Comparison of ENCODE assay signal across 16 cellular contexts in the genomic region with DNA sequence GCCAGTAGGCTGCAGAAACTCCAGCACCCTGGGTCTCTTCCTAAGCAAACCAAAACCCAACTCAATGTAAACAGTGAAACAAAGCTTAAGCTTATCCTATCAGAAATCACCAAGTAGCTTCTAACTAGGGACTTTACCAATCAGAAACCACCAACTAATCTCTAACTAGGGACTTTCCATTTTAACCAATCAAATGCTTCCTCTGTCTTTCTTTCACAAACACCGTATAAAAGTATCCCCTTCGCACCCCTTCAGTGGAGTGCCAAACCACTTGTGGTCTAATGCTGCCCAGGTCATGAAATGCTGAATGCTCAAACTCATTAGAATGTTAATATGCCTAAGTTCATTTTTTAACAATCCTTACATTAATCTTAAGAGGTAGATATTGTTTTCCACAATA.
DNase-seq lines count a peak whose midpoint lies in the region; ATAC-seq lines count a peak whose summit lies in the region.
"Had no signal": no experiment of that assay in that cellular context is flagged by ENCODE, and none has a peak within 500 bp of the region (broad histone marks: within the 10 kb centered on the region; RNA-seq: fewer than 3 reads in every experiment).

No MANE protein-coding gene starts in this region.

- POLR2A ChIA-PET in activated CD4-positive, alpha-beta memory T cell treated with anti-CD3 and anti-CD28 coated beads, Interleukin-2, amount 10 ng/mL, durations not matched to agents 7 days and 5 days (lab: Charles Lee) = interaction anchor here (1.0 kb wide), 1 partner anchor 251 kb away, joined by 3 read pairs; the partner anchor contains the start of gene DUSP10

- no peaks in the 10 kb centered on the region for H3K36me3 Mint-ChIP-seq in activated naive CD8-positive, alpha-beta T cell treated with anti-CD3 and anti-CD28 coated beads, Interleukin-2, amount 50 U/mL, for 24 hours (ENCODE audit: low read depth)
- H3K36me3 Mint-ChIP-seq in activated CD4-positive, alpha-beta memory T cell treated with anti-CD3 and anti-CD28 coated beads, Interleukin-2, amount 10 ng/mL, durations not matched to agents 7 days and 5 days (ENCODE audit: low read depth) = no peaks in the 10 kb centered on the region

- no peaks in the 10 kb centered on the region for H3K27me3 Mint-ChIP-seq in activated naive CD8-positive, alpha-beta T cell treated with anti-CD3 and anti-CD28 coated beads, Interleukin-2, amount 50 U/mL, for 24 hours
- H3K27me3 Mint-ChIP-seq in activated CD4-positive, alpha-beta memory T cell treated with anti-CD3 and anti-CD28 coated beads, Interleukin-2, amount 10 ng/mL, durations not matched to agents 7 days and 5 days = no peaks in the 10 kb centered on the region

- CTCF ChIA-PET in activated CD4-positive, alpha-beta memory T cell treated with anti-CD3 and anti-CD28 coated beads, Interleukin-2, amount 10 ng/mL, durations not matched to agents 7 days and 5 days (lab: Charles Lee) = interaction anchor here (0.9 to 1.4 kb wide), 3 partner anchors 10 to 515 kb away, joined by 3 to 4 read pairs (median 3); no protein-coding TSS in a partner anchor

- peaks cover 49% of the 10 kb centered on the region for H3K4me1 Mint-ChIP-seq in activated naive CD8-positive, alpha-beta T cell treated with anti-CD3 and anti-CD28 coated beads, Interleukin-2, amount 50 U/mL, for 24 hours
- peaks cover 29% of the 10 kb centered on the region for H3K4me1 Mint-ChIP-seq in activated CD4-positive, alpha-beta memory T cell treated with anti-CD3 and anti-CD28 coated beads, Interleukin-2, amount 10 ng/mL, durations not matched to agents 7 days and 5 days

- no peaks in the 10 kb centered on the region for H3K9me3 Mint-ChIP-seq in activated naive CD8-positive, alpha-beta T cell treated with anti-CD3 and anti-CD28 coated beads, Interleukin-2, amount 50 U/mL, for 24 hours
- no peaks in the 10 kb centered on the region for H3K9me3 Mint-ChIP-seq in activated CD4-positive, alpha-beta memory T cell treated with anti-CD3 and anti-CD28 coated beads, Interleukin-2, amount 10 ng/mL, durations not matched to agents 7 days and 5 days

- ATAC-seq in GM18517 (IDR thresholded peaks at IDR 0.05; ENCODE audit: unreplicated experiment) (peak; percentile 41), GM19467 (IDR thresholded peaks at IDR 0.05; ENCODE audit: unreplicated experiment) (peak; percentile 37), HG03097 (IDR thresholded peaks at IDR 0.05; ENCODE audit: low FRiP score, unreplicated experiment) (peak; percentile 40)
- ATAC-seq in activated naive CD8-positive, alpha-beta T cell treated with anti-CD3 and anti-CD28 coated beads, Interleukin-2, amount 50 U/mL, for 24 hours = peak; percentile 45

- H3K4me3 Mint-ChIP-seq in activated naive CD8-positive, alpha-beta T cell treated with anti-CD3 and anti-CD28 coated beads, Interleukin-2, amount 50 U/mL, for 24 hours = no peak overlapping the region
- H3K4me3 Mint-ChIP-seq in activated CD4-positive, alpha-beta memory T cell treated with anti-CD3 and anti-CD28 coated beads, Interleukin-2, amount 10 ng/mL, durations not matched to agents 7 days and 5 days = no peak overlapping the region

- H3K27ac Mint-ChIP-seq in activated naive CD8-positive, alpha-beta T cell treated with anti-CD3 and anti-CD28 coated beads, Interleukin-2, amount 50 U/mL, for 24 hours = peak overlapping the region; percentile 64
- H3K27ac Mint-ChIP-seq in activated CD4-positive, alpha-beta memory T cell treated with anti-CD3 and anti-CD28 coated beads, Interleukin-2, amount 10 ng/mL, durations not matched to agents 7 days and 5 days = no peak overlapping the region

- DNase-seq in activated naive CD8-positive, alpha-beta T cell treated with anti-CD3 and anti-CD28 coated beads, Interleukin-2, amount 50 U/mL, for 24 hours = no peak
- DNase-seq in NCI-H345 (lab: John Stamatoyannopoulos, UW) (no peak), hippocampal formation (lab: John Stamatoyannopoulos, UW) (no peak)
- DNase-seq in stimulated activated CD4-positive, alpha-beta T cell treated with anti-CD3 and anti-CD28 coated beads, Interleukin-15, amount 100 ng/mL, for 24 hours = no peak
- DNase-seq in activated CD4-positive, alpha-beta memory T cell treated with anti-CD3 and anti-CD28 coated beads, Interleukin-2, amount 10 ng/mL, durations not matched to agents 7 days and 5 days = no peak
- DNase-seq: activated CD4-positive, CD25-positive, alpha-beta regulatory T cell treated with anti-CD3 and anti-CD28 coated beads, Interleukin-2, amount 50 U/mL, for 72 hours; activated T-cell treated with anti-CD3 and anti-CD28 coated beads for 4 hours; amygdala; GDM1; kidney; NCI-H187; NCI-H748 treated with DMSO at 0.1 percent for 48 hours; spleen had no signal
